Comparison of ENCODE assay signal across 8 cellular contexts in genomic region chrX:119693032-119693995, GRCh38. TPM values are rescaled to one million over a fixed set of nuclear protein-coding genes. Genes with fewer than 3 reads are reported as not detected.
DNase-seq lines count a peak whose midpoint lies in the region; ATAC-seq and TF ChIP-seq lines count a peak whose summit lies in the region.

TSS of gene SEPTIN6 (minus strand) at chrX:119693168. CDS start at chrX:119693105, 63 bp downstream.

- CTCF ChIA-PET in activated CD4-positive, alpha-beta T cell treated with anti-CD3 and anti-CD28 coated beads, Interleukin-2, amount 10 ng/mL, durations not matched to agents 7 days and 5 days (lab: Charles Lee): interaction anchor here (0.8 to 3.4 kb wide), 15 partner anchors 10 to 83 kb away, joined by 3 to 29 read pairs (median 5); partner anchors contain the start of gene SOWAHD

- peak within 1 kb of the TSS; percentile 85 for H3K4me3 Mint-ChIP-seq in activated CD4-positive, alpha-beta T cell treated with anti-CD3 and anti-CD28 coated beads, Interleukin-2, amount 10 ng/mL, durations not matched to agents 7 days and 5 days
- peak within 1 kb of the TSS; percentile 84 for H3K4me3 Mint-ChIP-seq in dendritic cell treated with granulocyte-macrophage colony-stimulating factor and Interleukin-4, amounts not matched to agents 40 ng/mL and 50 ng/mL, for 4 days

- POLR2A ChIA-PET in activated CD4-positive, alpha-beta T cell treated with anti-CD3 and anti-CD28 coated beads, Interleukin-2, amount 10 ng/mL, durations not matched to agents 7 days and 5 days (lab: Charles Lee): interaction anchor here (0.5 kb wide), 1 partner anchor 119 kb away, joined by 6 read pairs; the partner anchor contains the start of gene UBE2A

- DNase-seq in AG08395 (ENCODE audit: low spot score): peak; percentile 40
- peak; percentile 63 for DNase-seq in NCI-H524 treated with DMSO at 0.1 percent for 48 hours (lab: John Stamatoyannopoulos, UW)
- peak; percentile 87 for DNase-seq in activated CD4-positive, alpha-beta T cell treated with anti-CD3 and anti-CD28 coated beads, Interleukin-2, amount 10 ng/mL, durations not matched to agents 7 days and 5 days
- peak; percentile 21 to 94 for DNase-seq in lower leg skin (ENCODE audit: low spot score in 2 of 2)
- DNase-seq in stimulated activated CD4-positive, alpha-beta T cell treated with anti-CD3 and anti-CD28 coated beads, TNF-alpha, amount 100 ng/mL, for 24 hours (ENCODE audit: low read depth in 3 of 3): peak; percentile 51 to 80 (median 59)

- TF ChIP-seq POLR2A in lower leg skin (IDR thresholded peaks at IDR 0.05): no peak

- ATAC-seq in GM18861 (IDR thresholded peaks at IDR 0.05; ENCODE audit: unreplicated experiment) (peak; percentile 49), HG03095 (IDR thresholded peaks at IDR 0.05; ENCODE audit: unreplicated experiment) (peak; percentile 59)

- intact Hi-C loops in dendritic cell treated with granulocyte-macrophage colony-stimulating factor and Interleukin-4, amounts not matched to agents 40 ng/mL and 50 ng/mL, for 4 days (cut with micrococcal nuclease): loop anchor here (5.0 to 10.0 kb wide), 2 partner anchors 81 to 86 kb away; partner anchors contain the start of gene NKRF
- intact Hi-C loops in lower leg skin (cut with DNase I; ENCODE audit: low total_unique reads): no loop called here

- H3K36me3 Mint-ChIP-seq in activated CD4-positive, alpha-beta T cell treated with anti-CD3 and anti-CD28 coated beads, Interleukin-2, amount 10 ng/mL, durations not matched to agents 7 days and 5 days (ENCODE audit: low read depth): peaks cover 26% of the 10 kb centered on the region
- peaks cover 13% of the 10 kb centered on the region for H3K36me3 Mint-ChIP-seq in dendritic cell treated with granulocyte-macrophage colony-stimulating factor and Interleukin-4, amounts not matched to agents 40 ng/mL and 50 ng/mL, for 4 days (ENCODE audit: low read depth)

- H3K4me3 ChIP-seq in lower leg skin (ENCODE audit: low read depth, poor library complexity, severe bottlenecking): peak within 1 kb of the TSS; percentile 66

- H3K9me3 Mint-ChIP-seq in activated CD4-positive, alpha-beta T cell treated with anti-CD3 and anti-CD28 coated beads, Interleukin-2, amount 10 ng/mL, durations not matched to agents 7 days and 5 days: no peaks in the 10 kb centered on the region
- H3K9me3 Mint-ChIP-seq in dendritic cell treated with granulocyte-macrophage colony-stimulating factor and Interleukin-4, amounts not matched to agents 40 ng/mL and 50 ng/mL, for 4 days: no peaks in the 10 kb centered on the region

- TF ChIP-seq CTCF in lower leg skin (IDR thresholded peaks at IDR 0.05): no peak

- 15 to 27% methylated on average over 17 to 44 of the region's 59 CpGs for WGBS in lower leg skin, 2 donors

- peaks cover 14% of the 10 kb centered on the region for H3K4me1 Mint-ChIP-seq in activated CD4-positive, alpha-beta T cell treated with anti-CD3 and anti-CD28 coated beads, Interleukin-2, amount 10 ng/mL, durations not matched to agents 7 days and 5 days
- peaks cover 16% of the 10 kb centered on the region for H3K4me1 Mint-ChIP-seq in dendritic cell treated with granulocyte-macrophage colony-stimulating factor and Interleukin-4, amounts not matched to agents 40 ng/mL and 50 ng/mL, for 4 days (ENCODE audit: low read depth)

- no peaks in the 10 kb centered on the region for H3K27me3 Mint-ChIP-seq in activated CD4-positive, alpha-beta T cell treated with anti-CD3 and anti-CD28 coated beads, Interleukin-2, amount 10 ng/mL, durations not matched to agents 7 days and 5 days
- H3K27me3 Mint-ChIP-seq in dendritic cell treated with granulocyte-macrophage colony-stimulating factor and Interleukin-4, amounts not matched to agents 40 ng/mL and 50 ng/mL, for 4 days: no peaks in the 10 kb centered on the region

- H3K27ac Mint-ChIP-seq in activated CD4-positive, alpha-beta T cell treated with anti-CD3 and anti-CD28 coated beads, Interleukin-2, amount 10 ng/mL, durations not matched to agents 7 days and 5 days: peak within 1 kb of the TSS; percentile 99
- peak within 1 kb of the TSS; percentile 90 for H3K27ac Mint-ChIP-seq in dendritic cell treated with granulocyte-macrophage colony-stimulating factor and Interleukin-4, amounts not matched to agents 40 ng/mL and 50 ng/mL, for 4 days

RNA-seq across cellular contexts. Expression of gene SEPTIN6, which starts in this region (rescaled TPM):
- 100 to 1,000 TPM; 298 to 329 TPM for total RNA-seq in activated CD4-positive, alpha-beta T cell treated with anti-CD3 and anti-CD28 coated beads, Interleukin-2, amount 10 ng/mL, durations not matched to agents 7 days and 5 days
- total RNA-seq in lower leg skin: 10 to 100 TPM in 2 of 4 donors, 1 to 10 TPM in 2; 7.8 to 11.9 (median 10.4) TPM

Comparison
In these comparisons a context has a peak if more than half of its experiments do, and no peak if none do; other contexts are left out.
1. Peak in every context shown above with its lines: DNase-seq, ATAC-seq and H3K4me3 ChIP-seq.
2. RNA of gene SEPTIN6 (total RNA-seq): 298 to 329 TPM in activated CD4-positive, alpha-beta T cell treated with anti-CD3 and anti-CD28 coated beads, Interleukin-2, amount 10 ng/mL, durations not matched to agents 7 days and 5 days; 7.8 to 11.9 TPM in lower leg skin; every median in the first group is over 10 times any median in the second.